ENCODE assay signal across 28 cellular contexts in the genomic region with DNA sequence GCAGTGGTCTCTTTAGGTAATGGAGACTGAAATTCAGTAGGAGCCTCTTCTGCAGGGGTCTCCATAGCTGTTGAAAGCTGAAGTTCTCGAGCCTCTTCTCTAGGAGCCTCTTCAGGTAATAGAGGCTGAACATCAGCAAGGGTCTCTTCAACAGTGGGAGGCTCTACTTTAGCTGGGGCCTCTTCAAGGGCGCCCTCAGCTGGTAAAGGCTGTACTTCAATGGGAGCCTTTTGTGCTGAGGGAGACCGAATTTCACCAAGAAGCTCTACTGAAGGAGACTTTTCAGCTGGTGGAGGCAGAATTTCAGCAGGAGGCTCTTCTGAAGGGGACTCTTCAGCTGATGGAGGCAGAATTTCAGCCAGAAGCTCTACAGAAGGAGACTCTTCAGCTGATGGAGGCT. TPM values are rescaled to one million over a fixed set of nuclear protein-coding genes. Genes with fewer than 3 reads are reported as not detected.
A peak's percentile ranks its signal among the peaks of the same experiment; 100 is the strongest.
DNase-seq lines count a peak whose midpoint lies in the region; FAIRE-seq and TF ChIP-seq lines count a peak whose summit lies in the region.
"Had no signal": no experiment of that assay in that cellular context is flagged by ENCODE, and none has a peak within 500 bp of the region (broad histone marks: within the 10 kb centered on the region; RNA-seq: fewer than 3 reads in every experiment).

No MANE protein-coding gene starts in this region.

- POLR2A ChIA-PET in H1 (lab: Charles Lee; ENCODE audit: partially characterized antibody), result no interaction called here

- CTCF ChIA-PET in H1 (lab: Charles Lee; ENCODE audit: partially characterized antibody), result interaction anchor here (0.7 to 1.2 kb wide), 6 partner anchors 78 to 607 kb away, joined by 3 read pairs; no protein-coding TSS in a partner anchor

- H2AFZ ChIP-seq in OCI-LY1 (ENCODE audit: low read length), result no peak overlapping the region
- no peak overlapping the region for H2AFZ ChIP-seq in H1 (ENCODE audit: low read length)

- H3K4ac ChIP-seq in H1 (replicated peaks; ENCODE audit: insufficient read length, low read depth, low read length), result no peak overlapping the region

- no peak for TF ChIP-seq EP300 in H1 (IDR thresholded peaks at IDR 0.05; ENCODE audit: borderline replicate concordance in 1 of 2, low read depth in 2 of 2, low read length in 2 of 2)

- H3K4me1 ChIP-seq in OCI-LY1 (ENCODE audit: insufficient read depth, low read length, severe bottlenecking), result no peaks in the 10 kb centered on the region
- no peaks in the 10 kb centered on the region for H3K4me1 ChIP-seq in H1 (replicated peaks in 1 of 4; ENCODE audit: control insufficient read depth in 3 of 4, insufficient read depth in 4 of 4, low read length in 3 of 4)
- H3K4me1 ChIP-seq: vagina had no signal

- TF ChIP-seq CTCF in OCI-LY1 (IDR thresholded peaks at IDR 0.05; ENCODE audit: low read length), result peak; percentile 35; the same call in 1 of the 2 replicates
- TF ChIP-seq CTCF in H1 (IDR thresholded peaks at IDR 0.05; ENCODE audit: control extremely low read depth in 1 of 3, insufficient read depth in 1 of 3, low read depth in 1 of 3, low read length in 3 of 3), result peak in 2 of 3 experiments; percentile 9 to 33; a peak in 2 of 4 replicates

- peak; percentile 28 to 55 for TF ChIP-seq RAD21 in H1 (IDR thresholded peaks at IDR 0.05 in 1 of 2, conservative IDR thresholded peaks at IDR 0.05 in 1 of 2; ENCODE audit: low read depth in 2 of 2, low read length in 2 of 2)

- H3K56ac ChIP-seq in H1 (replicated peaks; ENCODE audit: insufficient read length, low read depth, low read length), result no peak overlapping the region

- DNase-seq in ELF-1 (ENCODE audit: low read depth, low spot score) (peak; percentile 1), HuH-7 (ENCODE audit: low spot score) (peak; percentile 7), H1 (ENCODE audit: low read depth in 1 of 2, low spot score in 2 of 2) (no peak), NCI-H1417 (lab: John Stamatoyannopoulos, UW) (no peak), GM12892 (ENCODE audit: insufficient read length) (no peak), medulla oblongata (ENCODE audit: extremely low spot score) (no peak)
- DNase-seq in central memory CD4-positive, alpha-beta T cell, result no peak
- DNase-seq: activated CD4-positive, CD25-positive, alpha-beta regulatory T cell treated with anti-CD3 and anti-CD28 coated beads, Interleukin-2, amount 50 U/mL, for 72 hours; activated CD8-positive, alpha-beta T cell treated with anti-CD3 and anti-CD28 coated beads, Interleukin-2, amount 10 ng/mL, durations not matched to agents 7 days and 5 days; activated T-cell treated with anti-CD3 and anti-CD28 coated beads for 4 hours; anterior cingulate cortex; effector CD8-positive, alpha-beta T cell; head of caudate nucleus; natural killer cell; NCI-H526 treated with DMSO at 0.1 percent for 48 hours; SHP77; T-cell had no signal

- no peak overlapping the region for H3K14ac ChIP-seq in H1 (ENCODE audit: insufficient read length)

- H3K23ac ChIP-seq in H1 (ENCODE audit: insufficient read length), result no peak overlapping the region

- H3K18ac ChIP-seq in H1 (ENCODE audit: extremely low read depth, low read length), result no peak overlapping the region

- H4K20me1 ChIP-seq in OCI-LY1 (ENCODE audit: insufficient read depth, low read length) (no peaks in the 10 kb centered on the region), H1 (replicated peaks in 1 of 2; ENCODE audit: control insufficient read depth in 1 of 2, insufficient read depth in 2 of 2, low read length in 2 of 2) (no peaks in the 10 kb centered on the region)

- H3K9me3 ChIP-seq in OCI-LY1 (ENCODE audit: low read length), result no peaks in the 10 kb centered on the region
- no peaks in the 10 kb centered on the region for H3K9me3 ChIP-seq in H1 (ENCODE audit: insufficient read depth in 2 of 2, low read depth in 1 of 2, low read length in 1 of 2)
- H3K9me3 ChIP-seq: HAP-1, thoracic aorta, vagina had no signal

- H3K27me3 ChIP-seq in OCI-LY1 (ENCODE audit: insufficient read depth, low read length) (no peaks in the 10 kb centered on the region), H1 (replicated peaks in 1 of 4; ENCODE audit: control insufficient read depth in 3 of 4, extremely low read depth in 1 of 4, insufficient read depth in 3 of 4, low read length in 3 of 4) (no peaks in the 10 kb centered on the region)
- H3K27me3 ChIP-seq: vagina had no signal

- H3K23me2 ChIP-seq in H1 (ENCODE audit: low read depth, low read length), result no peaks in the 10 kb centered on the region

- H3K4me2 ChIP-seq in OCI-LY1 (ENCODE audit: low read length) (no peak overlapping the region), H1 (ENCODE audit: insufficient read depth in 1 of 2, low read depth in 2 of 2, low read length in 2 of 2) (no peak overlapping the region)

- no peak overlapping the region for H4K91ac ChIP-seq in H1 (replicated peaks; ENCODE audit: insufficient read length, low read length)

- H3F3A ChIP-seq in OCI-LY1 (ENCODE audit: insufficient read depth, low read length), result no peaks in the 10 kb centered on the region

- no peaks in the 10 kb centered on the region for H3K36me3 ChIP-seq in OCI-LY1 (ENCODE audit: insufficient read depth, low read length)
- no peaks in the 10 kb centered on the region for H3K36me3 ChIP-seq in H1 (ENCODE audit: control insufficient read depth in 2 of 4, insufficient read depth in 4 of 4, low read length in 3 of 4)
- H3K36me3 ChIP-seq: HAP-1, thoracic aorta, vagina had no signal

- H3K79me2 ChIP-seq in OCI-LY1 (ENCODE audit: insufficient read depth, low read length) (no peaks in the 10 kb centered on the region), H1 (ENCODE audit: control insufficient read depth in 1 of 2, insufficient read depth in 2 of 2, low read length in 2 of 2) (no peaks in the 10 kb centered on the region)

- H3K27ac ChIP-seq in OCI-LY1 (ENCODE audit: low read depth, low read length, poor library complexity, severe bottlenecking), result no peak overlapping the region
- no peak overlapping the region for H3K27ac ChIP-seq in H1 (ENCODE audit: low read depth, low read length)
- H3K27ac ChIP-seq: thoracic aorta, vagina had no signal

- no peak overlapping the region for H4K8ac ChIP-seq in H1 (ENCODE audit: extremely low read depth, insufficient read depth, low read length)

- H2BK5ac ChIP-seq in H1 (ENCODE audit: low read depth, low read length), result no peak overlapping the region

- H3K79me1 ChIP-seq in H1 (ENCODE audit: low read depth, low read length), result no peaks in the 10 kb centered on the region

- no peak overlapping the region for H2BK15ac ChIP-seq in H1 (ENCODE audit: low read length)

- H2AK5ac ChIP-seq in H1 (ENCODE audit: low read depth, low read length), result no peak overlapping the region

- H2BK12ac ChIP-seq in H1 (ENCODE audit: low read depth, low read length), result no peak overlapping the region

- no peaks in the 10 kb centered on the region for H3K9me2 ChIP-seq in OCI-LY1 (ENCODE audit: low read depth, low read length)

- H3K9ac ChIP-seq in OCI-LY1 (ENCODE audit: low read length) (no peak overlapping the region), H1 (replicated peaks in 1 of 4; ENCODE audit: extremely low read depth in 1 of 4, low read depth in 3 of 4, low read length in 3 of 4) (no peak overlapping the region)

- TF ChIP-seq POLR2A in H1 (IDR thresholded peaks at IDR 0.05; ENCODE audit: control extremely low read depth in 1 of 2, low read depth in 2 of 2, low read length in 2 of 2) (no peak), GM12892 (IDR thresholded peaks at IDR 0.05; ENCODE audit: low read depth, low read length) (no peak)

- H3K4me3 ChIP-seq in OCI-LY1 (ENCODE audit: low read depth, low read length, poor library complexity, severe bottlenecking) (no peak overlapping the region), H1 (ENCODE audit: extremely low read depth in 1 of 4, insufficient read depth in 2 of 4, low read depth in 3 of 4, low read length in 4 of 4) (no peak overlapping the region)
- H3K4me3 ChIP-seq: HAP-1, K562, thoracic aorta, vagina had no signal

- no peak overlapping the region for H2BK20ac ChIP-seq in H1 (ENCODE audit: low read length)

- no peak overlapping the region for H4K5ac ChIP-seq in H1 (ENCODE audit: insufficient read length, low read depth, low read length)

- no peak for FAIRE-seq in H1 (lab: Jason Lieb, UNC)
- FAIRE-seq in GM12892 (lab: Jason Lieb, UNC), result no peak
- FAIRE-seq: bronchial epithelial cell, colon, K562, TTC549 had no signal

- WGBS in H1 (ENCODE audit: extremely low coverage in 1 of 2, insufficient coverage in 1 of 2, insufficient read length in 1 of 2, insufficient replicate concordance in 2 of 2, low coverage in 1 of 2, low lambda C conversion rate in 2 of 2, missing lambda C conversion rate in 1 of 2), 2 experiments, result 89% methylated on average over 3 of the region's 3 CpGs; no CpG with 5 or more reads in 1 of the 2 experiments

- no peak overlapping the region for H2BK120ac ChIP-seq in H1 (replicated peaks; ENCODE audit: low read depth, low read length)

TF ChIP-seq in H1, 55 proteins besides CTCF, POLR2A, EP300 and RAD21:
- TF ChIP-seq HDAC6 (IDR thresholded peaks at IDR 0.05; ENCODE audit: low read depth, low read length), result no peak

RNA-seq across cellular contexts. Expression of gene FSCB, which starts 1.5 kb away (rescaled TPM):
- not detected in 2 replicates for total RNA-seq in H1 (2021; fragmentation: NEBNext Ultra II Directional; extraction: Animal tissue kit (Norgen Biotek cat#: 25700))
- polyA plus RNA-seq in H1 (2011; rRNA removed), result not detected in 2 replicates
- polyA plus RNA-seq in H1 (2011; cell fraction: cytosol; rRNA removed), result not detected
- polyA plus RNA-seq in H1 (2011; cell fraction: nucleus; rRNA removed), result not detected
- not detected in 4 replicates for polyA plus RNA-seq in H1 (2012, experiment 1 of 2)
- polyA plus RNA-seq in H1 (2012, experiment 2 of 2), result not detected
- polyA plus RNA-seq in H1 (2013, experiment 1 of 2), result not detected
- not detected for polyA plus RNA-seq in H1 (2013, experiment 2 of 2)
- polyA minus RNA-seq in H1 (2011; rRNA and poly(A)+ RNA removed), result not detected in 2 replicates
- polyA minus RNA-seq in H1 (2011; cell fraction: cytosol; rRNA and poly(A)+ RNA removed), result not detected
- not detected for polyA minus RNA-seq in H1 (2011; cell fraction: nucleus; rRNA and poly(A)+ RNA removed)
- not detected for polyA plus RNA-seq in GM12892 (2012; ENCODE audit: missing spikeins)
- total RNA-seq: activated CD8-positive, alpha-beta T cell treated with anti-CD3 and anti-CD28 coated beads, Interleukin-2, amount 10 ng/mL, durations not matched to agents 7 days and 5 days; bronchial epithelial cell; fibroblast of villous mesenchyme; K562; lower leg skin; natural killer cell; T-cell; vagina had no signal
- polyA plus RNA-seq: CD14-positive monocyte, K562 had no signal

Comparison
In these comparisons a context has a peak if more than half of its experiments do, and no peak if none do; other contexts are left out.
1. DNase-seq: peak in ELF-1 (single experiment) and HuH-7 (single experiment); none in H1 (0 of 2), central memory CD4-positive, alpha-beta T cell (single experiment), NCI-H1417 (0 of 3), GM12892 (single experiment) and medulla oblongata (single experiment).